Comparison of ENCODE assay signal across 14 cellular contexts in the genomic region with DNA sequence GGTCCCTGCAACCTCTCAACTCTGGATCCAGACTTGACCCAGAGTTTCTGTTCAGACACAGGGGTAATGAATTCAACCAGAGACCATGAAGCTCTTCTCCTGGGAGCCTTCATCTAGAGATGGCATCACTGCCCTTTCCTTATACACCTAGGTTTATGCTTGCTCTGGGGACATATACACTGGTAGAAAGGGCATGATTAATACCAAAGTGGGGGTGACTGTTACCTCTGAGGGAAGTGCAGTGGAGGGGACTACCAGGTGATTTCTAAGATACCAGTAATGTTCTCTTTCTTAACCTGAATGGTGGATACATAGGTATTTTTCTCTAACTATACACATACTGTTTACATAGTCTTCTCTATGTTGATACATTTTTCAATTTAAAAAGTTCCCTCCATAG. TPM values are rescaled to one million over a fixed set of nuclear protein-coding genes. Genes with fewer than 3 reads are reported as not detected.
DNase-seq lines count a peak whose midpoint lies in the region; ATAC-seq and TF ChIP-seq lines count a peak whose summit lies in the region.
"Had no signal": no experiment of that assay in that cellular context is flagged by ENCODE, and none has a peak within 500 bp of the region (broad histone marks: within the 10 kb centered on the region; RNA-seq: fewer than 3 reads in every experiment).

No MANE protein-coding gene starts in this region.

- H3K4me3 Mint-ChIP-seq in CD4-positive, alpha-beta memory T cell = peak overlapping the region; percentile 14 to 77 (median 58)

- H3K36me3 ChIP-seq in CD4-positive, alpha-beta memory T cell (ENCODE audit: insufficient read depth, low read length) = no peaks in the 10 kb centered on the region
- H3K36me3 ChIP-seq in Panc1 (ENCODE audit: control insufficient read depth, insufficient read depth, low read length) (no peaks in the 10 kb centered on the region), esophagus squamous epithelium (no peaks in the 10 kb centered on the region), skeletal muscle tissue (ENCODE audit: control insufficient read depth in 3 of 3, insufficient read depth in 3 of 3, low read length in 3 of 3) (no peaks in the 10 kb centered on the region)

- H3K27ac Mint-ChIP-seq in CD4-positive, alpha-beta memory T cell = peak overlapping the region in 6 of 7 donors; percentile 15 to 57 (median 35)

- intact Hi-C loops in CD4-positive, alpha-beta memory T cell (cut with micrococcal nuclease) = no loop called here
- intact Hi-C loops in Panc1 (cut with micrococcal nuclease; ENCODE audit: unreplicated experiment) = no loop called here
- intact Hi-C loops in esophagus squamous epithelium (cut with DNase I) = no loop called here

- ATAC-seq in Panc1 (peak; percentile 9), HG02642 (IDR thresholded peaks at IDR 0.05; ENCODE audit: poor library complexity, unreplicated experiment) (no peak)

- no peak for TF ChIP-seq CTCF in Panc1 (IDR thresholded peaks at IDR 0.05)
- TF ChIP-seq CTCF in esophagus squamous epithelium (IDR thresholded peaks at IDR 0.05) = no peak

- H3K27me3 Mint-ChIP-seq in CD4-positive, alpha-beta memory T cell = no peaks in the 10 kb centered on the region

- no peak overlapping the region for H3K4me3 ChIP-seq in CD4-positive, alpha-beta memory T cell (ENCODE audit: low read length in 2 of 2)
- no peak overlapping the region for H3K4me3 ChIP-seq in Panc1 (ENCODE audit: low read depth in 2 of 2, low read length in 2 of 2)
- H3K4me3 ChIP-seq in esophagus squamous epithelium = no peak overlapping the region
- peak overlapping the region in 1 of 3 donors; percentile 2 for H3K4me3 ChIP-seq in skeletal muscle tissue (ENCODE audit: low read length in 3 of 3)

- peaks cover 4 to 12% of the 10 kb centered on the region in 2 donors for H3K36me3 Mint-ChIP-seq in CD4-positive, alpha-beta memory T cell
- H3K36me3 Mint-ChIP-seq: activated naive CD4-positive, alpha-beta T cell treated with anti-CD3 and anti-CD28 coated beads, Interleukin-2, amount 50 U/mL, for 72 hours had no signal

- H3K27me3 ChIP-seq in CD4-positive, alpha-beta memory T cell (ENCODE audit: insufficient read depth, low read length) = no peaks in the 10 kb centered on the region
- no peaks in the 10 kb centered on the region for H3K27me3 ChIP-seq in Panc1 (ENCODE audit: control insufficient read depth, insufficient read depth, low read length)
- no peaks in the 10 kb centered on the region for H3K27me3 ChIP-seq in esophagus squamous epithelium
- no peaks in the 10 kb centered on the region for H3K27me3 ChIP-seq in skeletal muscle tissue (ENCODE audit: control insufficient read depth in 3 of 3, insufficient read depth in 3 of 3, low read length in 3 of 3)

- H3K27ac ChIP-seq in CD4-positive, alpha-beta memory T cell (ENCODE audit: low read depth, low read length) = no peak overlapping the region
- H3K27ac ChIP-seq in Panc1 (ENCODE audit: low read length) (peak overlapping the region; percentile 84), esophagus squamous epithelium (peak overlapping the region; percentile 15 to 73 (median 45)), skeletal muscle tissue (ENCODE audit: low read depth, low read length) (peak overlapping the region; percentile 6)

- POLR2A ChIA-PET in CD4-positive, alpha-beta memory T cell (lab: Charles Lee; ENCODE audit: partially characterized antibody) = interaction anchor here (1.0 to 2.4 kb wide), 5 partner anchors 9 to 48 kb away, joined by 3 to 8 read pairs (median 6); a partner anchor contains a TSS
- POLR2A ChIA-PET in Panc1 (lab: Charles Lee) = no interaction called here

- CTCF ChIA-PET in CD4-positive, alpha-beta memory T cell (lab: Charles Lee; ENCODE audit: partially characterized antibody) = interaction anchor here (1.0 kb wide), 1 partner anchor 45 kb away, joined by 3 read pairs; no protein-coding TSS in a partner anchor
- CTCF ChIA-PET in Panc1 (lab: Charles Lee) = no interaction called here

- BruUV-seq in Panc1 (replicated peaks; lab: Mats Ljungman, UMichigan) = no TSS peak

- H3K9me3 Mint-ChIP-seq in CD4-positive, alpha-beta memory T cell = peaks cover 0 to 5% (median 0%) of the 10 kb centered on the region in 8 donors
- H3K9me3 Mint-ChIP-seq: activated naive CD4-positive, alpha-beta T cell treated with anti-CD3 and anti-CD28 coated beads, Interleukin-2, amount 50 U/mL, for 72 hours had no signal

- in situ Hi-C loops in Panc1 (cut with HindIII; ENCODE audit: low pct_unique_long_range_greater_than_20kb, low sequenced_read_pairs) = no loop called here

- no peak overlapping the region for H3K9ac ChIP-seq in skeletal muscle tissue (ENCODE audit: low read depth in 1 of 3, low read length in 3 of 3)

- H3K9me3 ChIP-seq in CD4-positive, alpha-beta memory T cell (ENCODE audit: control insufficient read depth in 1 of 2, low read length in 2 of 2) = no peaks in the 10 kb centered on the region
- H3K9me3 ChIP-seq in Panc1 (ENCODE audit: control insufficient read depth, insufficient read depth, low read depth, low read length) (no peaks in the 10 kb centered on the region), esophagus squamous epithelium (no peaks in the 10 kb centered on the region), skeletal muscle tissue (ENCODE audit: control insufficient read depth in 3 of 3, low read length in 3 of 3) (no peaks in the 10 kb centered on the region)

- no peak for DNase-seq in CD4-positive, alpha-beta memory T cell
- DNase-seq in Panc1 (ENCODE audit: low read depth, low spot score) (no peak), esophagus squamous epithelium (lab: John Stamatoyannopoulos, UW) (no peak), NCI-H526 (lab: John Stamatoyannopoulos, UW) (no peak), DMS153 (lab: John Stamatoyannopoulos, UW) (no peak), anterior cingulate cortex (lab: John Stamatoyannopoulos, UW) (no peak)
- DNase-seq: activated CD4-positive, alpha-beta T cell treated with anti-CD3 and anti-CD28 coated beads, Interleukin-2, amount 50 U/mL, for 1 hour; DMS79; NCI-H524; occipital lobe; stimulated activated CD4-positive, alpha-beta T cell treated with anti-CD3 and anti-CD28 coated beads, Interleukin-4, amount 100 ng/mL, for 4 hours had no signal

- H3K4me1 ChIP-seq in CD4-positive, alpha-beta memory T cell (ENCODE audit: insufficient read depth, low read length) = peaks cover 83% of the 10 kb centered on the region
- H3K4me1 ChIP-seq in Panc1 (ENCODE audit: control insufficient read depth, insufficient read depth, low read length) (peaks cover 67% of the 10 kb centered on the region), esophagus squamous epithelium (peaks cover 14 to 87% (median 43%) of the 10 kb centered on the region in 3 donors), skeletal muscle tissue (ENCODE audit: control insufficient read depth in 3 of 3, insufficient read depth in 3 of 3, low read length in 3 of 3) (peaks cover 22 to 32% (median 30%) of the 10 kb centered on the region in 3 donors)

- peaks cover 73 to 97% (median 87%) of the 10 kb centered on the region in 4 donors for H3K4me1 Mint-ChIP-seq in CD4-positive, alpha-beta memory T cell

- no peak for TF ChIP-seq POLR2A in esophagus squamous epithelium (IDR thresholded peaks at IDR 0.05)

RNA-seq across cellular contexts. Expression of a gene that starts 48.4 kb away (rescaled TPM):
- total RNA-seq in CD4-positive, alpha-beta memory T cell = 100 to 1,000 TPM; 370 to 372 TPM
- 100 to 1,000 TPM; 163 to 258 TPM for polyA plus RNA-seq in CD4-positive, alpha-beta memory T cell
- 138 TPM for total RNA-seq in Panc1 (2021; ENCODE audit: unreplicated experiment)
- polyA plus RNA-seq in Panc1 (2012; ENCODE audit: insufficient read length) = 67.5 TPM
- total RNA-seq in esophagus squamous epithelium = 10 to 100 TPM; 59.7 to 92.7 (median 64.1) TPM
- total RNA-seq in skeletal muscle tissue = 59.5 TPM
